9 cellular contexts compared by ENCODE assay signal in the genomic region with DNA sequence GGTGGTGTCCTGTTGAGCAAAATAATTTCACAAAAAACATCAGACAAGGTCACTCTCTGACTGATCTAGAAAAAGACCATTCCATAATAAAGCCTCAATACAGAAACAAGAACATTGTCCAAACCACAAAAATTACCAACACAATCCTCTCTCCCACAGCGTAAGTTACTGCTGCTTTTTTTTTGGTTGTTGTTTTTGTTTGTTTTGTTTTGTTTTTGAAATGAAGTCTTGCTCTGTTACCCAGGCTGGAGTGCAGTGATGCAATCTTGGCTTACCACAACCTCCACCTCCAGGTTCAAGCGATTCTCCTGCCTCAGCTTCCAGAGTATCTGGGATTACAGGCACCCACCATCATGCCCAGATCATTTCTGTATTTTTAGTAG. TPM values are rescaled to one million over a fixed set of nuclear protein-coding genes. Genes with fewer than 3 reads are reported as not detected.
DNase-seq lines count a peak whose midpoint lies in the region; ATAC-seq lines count a peak whose summit lies in the region.
"Had no signal": no experiment of that assay in that cellular context is flagged by ENCODE, and none has a peak within 500 bp of the region (broad histone marks: within the 10 kb centered on the region; RNA-seq: fewer than 3 reads in every experiment).

No MANE protein-coding gene starts in this region.

- H3K27ac Mint-ChIP-seq in activated naive CD8-positive, alpha-beta T cell treated with anti-CD3 and anti-CD28 coated beads, Interleukin-2, amount 10 ng/mL, durations not matched to agents 7 days and 5 days = no peak overlapping the region

- ATAC-seq in activated T-cell treated with anti-CD3 and anti-CD28 coated beads, Interleukin-2, amount 50 U/mL, for 4 hours = no peak
- ATAC-seq in activated naive CD8-positive, alpha-beta T cell treated with anti-CD3 and anti-CD28 coated beads, Interleukin-2, amount 10 ng/mL, durations not matched to agents 7 days and 5 days (ENCODE audit: low read depth) = no peak
- ATAC-seq: GM12878 had no signal

- H3K36me3 Mint-ChIP-seq in activated T-cell treated with anti-CD3 and anti-CD28 coated beads, Interleukin-2, amount 50 U/mL, for 4 hours (ENCODE audit: insufficient read depth) = peaks cover 8% of the 10 kb centered on the region
- peaks cover 5% of the 10 kb centered on the region for H3K36me3 Mint-ChIP-seq in activated naive CD8-positive, alpha-beta T cell treated with anti-CD3 and anti-CD28 coated beads, Interleukin-2, amount 10 ng/mL, durations not matched to agents 7 days and 5 days

- H3K4me3 ChIP-seq in stomach smooth muscle (ENCODE audit: low read length in 2 of 2) = no peak overlapping the region
- H3K4me3 ChIP-seq in effector memory CD4-positive, alpha-beta T cell (ENCODE audit: insufficient read depth, low read depth, low read length, poor library complexity, severe bottlenecking) = no peak overlapping the region

- peaks cover 34% of the 10 kb centered on the region for H3K4me1 Mint-ChIP-seq in activated T-cell treated with anti-CD3 and anti-CD28 coated beads, Interleukin-2, amount 50 U/mL, for 4 hours (ENCODE audit: low read depth)
- peaks cover 22% of the 10 kb centered on the region for H3K4me1 Mint-ChIP-seq in activated naive CD8-positive, alpha-beta T cell treated with anti-CD3 and anti-CD28 coated beads, Interleukin-2, amount 10 ng/mL, durations not matched to agents 7 days and 5 days

- H3K9me3 ChIP-seq in stomach smooth muscle (ENCODE audit: control insufficient read depth in 2 of 2, low read length in 2 of 2) = no peaks in the 10 kb centered on the region
- no peaks in the 10 kb centered on the region for H3K9me3 ChIP-seq in effector memory CD4-positive, alpha-beta T cell (ENCODE audit: control insufficient read depth, low read length)

- POLR2A ChIA-PET in activated naive CD8-positive, alpha-beta T cell treated with anti-CD3 and anti-CD28 coated beads, Interleukin-2, amount 10 ng/mL, durations not matched to agents 7 days and 5 days (lab: Charles Lee) = interaction anchor here (3.1 kb wide), 1 partner anchor 45 kb away, joined by 29 read pairs; the partner anchor contains the start of gene TAOK2

- no peaks in the 10 kb centered on the region for H3K27me3 ChIP-seq in stomach smooth muscle (ENCODE audit: control insufficient read depth in 1 of 2, insufficient read depth in 2 of 2, low read length in 2 of 2)
- no peaks in the 10 kb centered on the region for H3K27me3 ChIP-seq in effector memory CD4-positive, alpha-beta T cell (replicated peaks; ENCODE audit: control insufficient read depth, insufficient read depth, low read length, poor library complexity, severe bottlenecking)

- peak overlapping the region; percentile 91 for H3K4me3 Mint-ChIP-seq in activated T-cell treated with anti-CD3 and anti-CD28 coated beads, Interleukin-2, amount 50 U/mL, for 4 hours
- peak overlapping the region; percentile 87 for H3K4me3 Mint-ChIP-seq in activated naive CD8-positive, alpha-beta T cell treated with anti-CD3 and anti-CD28 coated beads, Interleukin-2, amount 10 ng/mL, durations not matched to agents 7 days and 5 days

- peak overlapping the region; percentile 85 for H3K27ac ChIP-seq in stomach smooth muscle (ENCODE audit: low read length)
- H3K27ac ChIP-seq in effector memory CD4-positive, alpha-beta T cell (ENCODE audit: insufficient read depth, low read length, poor library complexity, severe bottlenecking) = no peak overlapping the region

- no peak for DNase-seq in activated T-cell treated with anti-CD3 and anti-CD28 coated beads, Interleukin-2, amount 50 U/mL, for 4 hours
- no peak for DNase-seq in activated T-cell treated with anti-CD3 and anti-CD28 coated beads, Interleukin-2, amount 50 U/mL, for 48 hours
- no peak for DNase-seq in activated naive CD8-positive, alpha-beta T cell treated with anti-CD3 and anti-CD28 coated beads, Interleukin-2, amount 10 ng/mL, durations not matched to agents 7 days and 5 days
- DNase-seq in iris pigment epithelial cell (ENCODE audit: low read depth) (peak; percentile 40), DMS79 treated with DMSO at 0.1 percent for 48 hours (lab: John Stamatoyannopoulos, UW) (no peak), retina (no peak)
- DNase-seq in effector memory CD4-positive, alpha-beta T cell = no peak

- H3K4me1 ChIP-seq in stomach smooth muscle (ENCODE audit: control insufficient read depth, insufficient read depth, low read length) = peaks cover 20% of the 10 kb centered on the region
- peaks cover 7% of the 10 kb centered on the region for H3K4me1 ChIP-seq in effector memory CD4-positive, alpha-beta T cell (ENCODE audit: control insufficient read depth, insufficient read depth, low read length, poor library complexity, severe bottlenecking)

- peak overlapping the region; percentile 77 to 90 for H3K9ac ChIP-seq in stomach smooth muscle (ENCODE audit: low read length in 2 of 2)

- no peaks in the 10 kb centered on the region for H3K27me3 Mint-ChIP-seq in activated T-cell treated with anti-CD3 and anti-CD28 coated beads, Interleukin-2, amount 50 U/mL, for 4 hours (ENCODE audit: low read depth)
- H3K27me3 Mint-ChIP-seq in activated naive CD8-positive, alpha-beta T cell treated with anti-CD3 and anti-CD28 coated beads, Interleukin-2, amount 10 ng/mL, durations not matched to agents 7 days and 5 days = peaks cover 3% of the 10 kb centered on the region

- no peaks in the 10 kb centered on the region for H3K36me3 ChIP-seq in stomach smooth muscle (ENCODE audit: control insufficient read depth in 2 of 2, insufficient read depth in 2 of 2, low read length in 2 of 2)
- peaks cover 7% of the 10 kb centered on the region for H3K36me3 ChIP-seq in effector memory CD4-positive, alpha-beta T cell (ENCODE audit: control insufficient read depth, insufficient read depth, low read length)

- H3K9me3 Mint-ChIP-seq in activated T-cell treated with anti-CD3 and anti-CD28 coated beads, Interleukin-2, amount 50 U/mL, for 4 hours = no peaks in the 10 kb centered on the region
- no peaks in the 10 kb centered on the region for H3K9me3 Mint-ChIP-seq in activated naive CD8-positive, alpha-beta T cell treated with anti-CD3 and anti-CD28 coated beads, Interleukin-2, amount 10 ng/mL, durations not matched to agents 7 days and 5 days

RNA-seq across cellular contexts. Expression of gene KCTD13, which starts 1.5 kb away (rescaled TPM):
- total RNA-seq in activated T-cell treated with anti-CD3 and anti-CD28 coated beads, Interleukin-2, amount 50 U/mL, for 4 hours = 10 to 100 TPM; 42.7 to 45.4 (median 44.1) TPM
- total RNA-seq in activated naive CD8-positive, alpha-beta T cell treated with anti-CD3 and anti-CD28 coated beads, Interleukin-2, amount 10 ng/mL, durations not matched to agents 7 days and 5 days = 10 to 100 TPM; 49.7 to 50.0 TPM

RNA-seq across cellular contexts. Expression of gene ASPHD1, which starts 27.2 kb away (rescaled TPM):
- total RNA-seq in activated T-cell treated with anti-CD3 and anti-CD28 coated beads, Interleukin-2, amount 50 U/mL, for 4 hours = 1 to 10 TPM; 2.1 to 3.4 (median 3.2) TPM
- total RNA-seq in activated naive CD8-positive, alpha-beta T cell treated with anti-CD3 and anti-CD28 coated beads, Interleukin-2, amount 10 ng/mL, durations not matched to agents 7 days and 5 days = under 1 TPM in 1 of 2 experiments, not detected in 1; 0.42 TPM
- total RNA-seq: GM12878 had no signal

RNA-seq across cellular contexts. Expression of gene SEZ6L2, which starts 28.2 kb away (rescaled TPM):
- total RNA-seq in activated T-cell treated with anti-CD3 and anti-CD28 coated beads, Interleukin-2, amount 50 U/mL, for 4 hours = under 1 TPM in 2 of 3 donors, not detected in 1; 0.18 to 0.33 TPM
- total RNA-seq in activated naive CD8-positive, alpha-beta T cell treated with anti-CD3 and anti-CD28 coated beads, Interleukin-2, amount 10 ng/mL, durations not matched to agents 7 days and 5 days = not detected

RNA-seq across cellular contexts. Expression of gene TMEM219, which starts 34.4 kb away (rescaled TPM):
- total RNA-seq in activated T-cell treated with anti-CD3 and anti-CD28 coated beads, Interleukin-2, amount 50 U/mL, for 4 hours = 10 to 100 TPM; 19.3 to 30.8 (median 27.7) TPM
- 10 to 100 TPM; 67.8 to 74.5 TPM for total RNA-seq in activated naive CD8-positive, alpha-beta T cell treated with anti-CD3 and anti-CD28 coated beads, Interleukin-2, amount 10 ng/mL, durations not matched to agents 7 days and 5 days

RNA-seq across cellular contexts. Expression of gene TAOK2, which starts 46.2 kb away (rescaled TPM):
- total RNA-seq in activated T-cell treated with anti-CD3 and anti-CD28 coated beads, Interleukin-2, amount 50 U/mL, for 4 hours = 10 to 100 TPM; 34.9 to 37.9 (median 37.8) TPM
- 10 to 100 TPM; 51.6 to 53.4 TPM for total RNA-seq in activated naive CD8-positive, alpha-beta T cell treated with anti-CD3 and anti-CD28 coated beads, Interleukin-2, amount 10 ng/mL, durations not matched to agents 7 days and 5 days
